Comparison of ENCODE assay signal across 8 cellular contexts in the genomic region with DNA sequence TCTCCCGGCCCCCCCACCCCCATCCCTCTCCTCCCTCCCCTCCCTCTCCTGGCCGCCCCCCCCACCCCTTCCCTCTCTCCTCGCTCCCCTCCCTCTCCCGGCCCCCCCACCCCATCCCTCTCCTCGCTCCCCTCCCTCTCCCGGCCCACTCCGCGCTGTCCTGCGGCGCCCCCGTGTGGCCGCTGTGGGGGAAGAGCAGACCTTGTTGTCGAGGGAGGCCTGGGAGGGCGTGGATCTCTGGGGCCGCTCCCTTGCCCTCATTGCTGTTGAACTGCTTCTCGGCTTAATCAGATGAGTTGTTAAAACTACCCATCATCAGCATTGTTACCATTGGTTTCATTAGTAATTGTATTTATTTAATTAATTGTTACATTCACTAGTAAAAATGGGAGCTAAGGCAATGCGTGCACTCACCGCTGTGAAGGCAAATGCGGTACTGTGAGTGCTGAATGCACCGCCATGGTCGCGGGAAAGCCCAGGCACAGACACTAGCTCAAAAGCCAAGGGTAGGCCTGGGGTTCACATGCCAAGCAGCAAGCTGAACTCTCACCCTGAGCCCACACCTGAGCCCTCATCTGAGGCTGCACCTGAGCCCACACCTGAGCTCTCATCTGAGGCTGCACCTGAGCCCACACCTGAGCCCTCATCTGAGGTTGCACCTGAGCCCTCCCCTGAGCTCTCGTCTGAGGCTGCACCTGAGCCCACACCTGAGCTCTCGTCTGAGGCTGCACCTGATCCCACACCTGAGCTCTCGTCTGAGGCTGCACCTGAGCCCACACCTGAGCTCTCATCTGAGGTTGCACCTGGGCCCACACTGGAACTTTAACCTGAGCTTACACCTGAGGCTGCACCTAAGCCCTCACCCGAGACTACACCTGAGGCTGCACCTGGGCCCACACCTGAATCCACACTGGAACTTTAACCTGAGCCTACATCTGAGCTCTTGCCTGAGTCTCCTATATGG. TPM values are rescaled to one million over a fixed set of nuclear protein-coding genes. Genes with fewer than 3 reads are reported as not detected.
DNase-seq lines count a peak whose midpoint lies in the region; ATAC-seq, FAIRE-seq and TF ChIP-seq lines count a peak whose summit lies in the region.

No MANE protein-coding gene starts in this region.

- FAIRE-seq in small intestine (lab: Jason Lieb, UNC), result no peak

- no peak for TF ChIP-seq POLR2A in adrenal gland (IDR thresholded peaks at IDR 0.05)

- H3K9me3 ChIP-seq in adrenal gland (replicated peaks in 1 of 3), result no peaks in the 10 kb centered on the region
- no peaks in the 10 kb centered on the region for H3K9me3 ChIP-seq in right cardiac atrium (ENCODE audit: control insufficient read depth, low read length)
- H3K9me3 ChIP-seq in small intestine (ENCODE audit: control insufficient read depth, low read depth), result no peaks in the 10 kb centered on the region

- in situ Hi-C loops in G401 (cut with HindIII; ENCODE audit: low sequenced_read_pairs), result no loop called here

- H3K27ac ChIP-seq in adrenal gland, result no peak overlapping the region
- no peak overlapping the region for H3K27ac ChIP-seq in right cardiac atrium (ENCODE audit: low read length)
- no peak overlapping the region for H3K27ac ChIP-seq in small intestine (ENCODE audit: low read depth in 1 of 2, low read length in 1 of 2)

- DNase-seq in G401 (ENCODE audit: low spot score), result peak; percentile 64
- DNase-seq in MV-4-11 (lab: John Stamatoyannopoulos, UW), result peak; percentile 51
- peak; percentile 63 to 82 (median 65) for DNase-seq in T-helper 2 cell
- DNase-seq in adrenal gland, result peak; percentile 60 to 75 (median 72)
- peak; percentile 77 to 92 (median 91) for DNase-seq in right cardiac atrium
- DNase-seq in small intestine, result peak; percentile 74

- no peaks in the 10 kb centered on the region for H3K36me3 ChIP-seq in adrenal gland (replicated peaks in 1 of 2)
- H3K36me3 ChIP-seq in small intestine (ENCODE audit: control insufficient read depth in 2 of 2, insufficient read depth in 2 of 2, low read length in 2 of 2), result no peaks in the 10 kb centered on the region

- peak; percentile 20 for ATAC-seq in right cardiac atrium
- ATAC-seq in GM21381 (IDR thresholded peaks at IDR 0.05; ENCODE audit: unreplicated experiment), result no peak
- no peak for ATAC-seq in GM18861 (IDR thresholded peaks at IDR 0.05; ENCODE audit: unreplicated experiment)

- H3K4me3 ChIP-seq in adrenal gland (no peak overlapping the region), right cardiac atrium (ENCODE audit: low read length) (no peak overlapping the region), small intestine (ENCODE audit: low read depth in 1 of 2, low read length in 2 of 2) (no peak overlapping the region)

- 29 to 59% (median 37%) methylated on average over 13 to 26 of the region's 26 CpGs for WGBS in adrenal gland, 4 donors
- 30% methylated on average over 26 of the region's 26 CpGs for WGBS in right cardiac atrium
- 26 to 37% (median 27%) methylated on average over 17 to 26 of the region's 26 CpGs for WGBS in small intestine, 3 donors

- intact Hi-C loops in adrenal gland (cut with DNase I) (loop anchor here (10.0 kb wide), 2 partner anchors 143 to 153 kb away; partner anchors contain the start of gene D2HGDH (in 1 of the 2)), right cardiac atrium (cut with DNase I) (loop anchor here (10.0 kb wide), 2 partner anchors 143 to 153 kb away; partner anchors contain the start of gene D2HGDH (in 3 of the 4))

- peak; percentile 43 to 77 (median 53) for TF ChIP-seq CTCF in adrenal gland (IDR thresholded peaks at IDR 0.05)

- peaks cover 0 to 9% of the 10 kb centered on the region in 2 donors for H3K4me1 ChIP-seq in adrenal gland (replicated peaks in 1 of 2)
- no peaks in the 10 kb centered on the region for H3K4me1 ChIP-seq in right cardiac atrium (ENCODE audit: control insufficient read depth, insufficient read depth, low read length)
- H3K4me1 ChIP-seq in small intestine (ENCODE audit: control insufficient read depth in 2 of 2, insufficient read depth in 1 of 2, low read depth in 1 of 2, low read length in 1 of 2), result peaks cover 0 to 3% of the 10 kb centered on the region in 2 donors

- H3K27me3 ChIP-seq in adrenal gland (no peaks in the 10 kb centered on the region), right cardiac atrium (ENCODE audit: control insufficient read depth, insufficient read depth) (no peaks in the 10 kb centered on the region), small intestine (ENCODE audit: control insufficient read depth in 2 of 2, insufficient read depth in 2 of 2, low read length in 2 of 2) (no peaks in the 10 kb centered on the region)

RNA-seq across cellular contexts. Expression of gene RTP5, which starts 8.8 kb away (rescaled TPM):
- not detected in 2 replicates for total RNA-seq in G401 (2014; rRNA removed; shearing (Covaris generic))
- total RNA-seq in adrenal gland (under 1 TPM in 1 of 8 donors, not detected in 7; 0.11 TPM), right cardiac atrium (not detected)
- polyA plus RNA-seq in adrenal gland (under 1 TPM in 2 of 3 donors, not detected in 1; 0.07 to 0.56 TPM), right cardiac atrium (0.05 TPM), small intestine (under 1 TPM in 1 of 3 donors, not detected in 2; 0.04 TPM)

RNA-seq across cellular contexts. Expression of gene PDCD1, which starts 19.6 kb away (rescaled TPM):
- 0.62 TPM in 1 of 2 replicates, not detected in the other for total RNA-seq in G401 (2014; rRNA removed; shearing (Covaris generic))
- total RNA-seq in adrenal gland, result under 1 TPM in 6 of 8 donors, not detected in 2; 0.23 to 0.84 (median 0.32) TPM
- 1 to 10 TPM in 1 of 3 donors, under 1 TPM in 1, not detected in 1; 0.81 to 2.0 TPM for polyA plus RNA-seq in adrenal gland
- 1 to 10 TPM; 5.2 to 6.8 (median 5.4) TPM for total RNA-seq in right cardiac atrium
- 7.4 TPM for polyA plus RNA-seq in right cardiac atrium
- 1 to 10 TPM in 1 of 3 donors, under 1 TPM in 1, not detected in 1; 0.27 to 1.2 TPM for polyA plus RNA-seq in small intestine

Comparison
In these comparisons a context has a peak if more than half of its experiments do, and no peak if none do; other contexts are left out.
1. ATAC-seq: peak in right cardiac atrium (2 of 2); none in GM21381 (single experiment) and GM18861 (single experiment).
2. Peak in every context shown above with its lines, with median percentiles within 50 percentile points of each other: DNase-seq.